8 cellular contexts compared by ENCODE assay signal in genomic region chr13:44197791-44198770, GRCh38.
A peak's percentile ranks its signal among the peaks of the same experiment; 100 is the strongest.
DNase-seq lines count a peak whose midpoint lies in the region; ATAC-seq and TF ChIP-seq lines count a peak whose summit lies in the region.

No MANE protein-coding gene starts in this region.

- H3K9me3 ChIP-seq in WERI-Rb-1 (ENCODE audit: severe bottlenecking): no peaks in the 10 kb centered on the region
- no peaks in the 10 kb centered on the region for H3K9me3 ChIP-seq in thyroid gland

- no peak overlapping the region for H3K27ac ChIP-seq in WERI-Rb-1
- no peak overlapping the region for H3K27ac ChIP-seq in thyroid gland

- ATAC-seq in HG03432 (IDR thresholded peaks at IDR 0.05; ENCODE audit: unreplicated experiment): peak; percentile 95

- intact Hi-C loops in thyroid gland (cut with DNase I): loop anchor here (10.0 kb wide), 1 partner anchor 237 kb away; no protein-coding TSS in a partner anchor

- H3K27me3 ChIP-seq in WERI-Rb-1 (ENCODE audit: insufficient read depth, low read depth, severe bottlenecking): no peaks in the 10 kb centered on the region
- H3K27me3 ChIP-seq in thyroid gland: no peaks in the 10 kb centered on the region

- TF ChIP-seq POLR2A in thyroid gland (IDR thresholded peaks at IDR 0.05): no peak

- 87 to 100% methylated on average over 1 of the region's 1 CpG for WGBS in thyroid gland, 2 donors

- no peaks in the 10 kb centered on the region for H3K4me1 ChIP-seq in thyroid gland

- no peaks in the 10 kb centered on the region for H3K36me3 ChIP-seq in WERI-Rb-1
- no peaks in the 10 kb centered on the region for H3K36me3 ChIP-seq in thyroid gland

- peak; percentile 22 to 34 for DNase-seq in stimulated activated CD4-positive, alpha-beta T cell treated with anti-CD3 and anti-CD28 coated beads, Interleukin-15, amount 100 ng/mL, for 48 hours (ENCODE audit: low read depth in 2 of 2)
- DNase-seq in stimulated activated CD4-positive, alpha-beta T cell treated with anti-CD3 and anti-CD28 coated beads, Interleukin-4, amount 100 ng/mL, for 1 hour: no peak
- DNase-seq in amniotic epithelial cell (ENCODE audit: low read depth): peak; percentile 70
- no peak for DNase-seq in WERI-Rb-1
- DNase-seq in thyroid gland: no peak
- no peak for DNase-seq in AML-193 (lab: John Stamatoyannopoulos, UW)
- DNase-seq in NCI-H345 treated with DMSO at 0.1 percent for 48 hours (lab: John Stamatoyannopoulos, UW; ENCODE audit: unreplicated experiment): no peak

- TF ChIP-seq CTCF in WERI-Rb-1 (IDR thresholded peaks at IDR 0.05; ENCODE audit: low read depth, low read length) (no peak), thyroid gland (IDR thresholded peaks at IDR 0.05) (no peak)

- H3K4me3 ChIP-seq in WERI-Rb-1 (ENCODE audit: low read depth, low read length) (no peak overlapping the region), thyroid gland (replicated peaks in 1 of 3) (no peak overlapping the region)

Comparison
In these comparisons a context has a peak if more than half of its experiments do, and no peak if none do; other contexts are left out.
1. DNase-seq: peak in stimulated activated CD4-positive, alpha-beta T cell treated with anti-CD3 and anti-CD28 coated beads, Interleukin-15, amount 100 ng/mL, for 48 hours (2 of 2) and amniotic epithelial cell (single experiment); none in stimulated activated CD4-positive, alpha-beta T cell treated with anti-CD3 and anti-CD28 coated beads, Interleukin-4, amount 100 ng/mL, for 1 hour (single experiment), WERI-Rb-1 (single experiment), thyroid gland (0 of 2), AML-193 (0 of 2) and NCI-H345 treated with DMSO at 0.1 percent for 48 hours (single experiment).